Comparison of ENCODE assay signal across 27 cellular contexts in the genomic region with DNA sequence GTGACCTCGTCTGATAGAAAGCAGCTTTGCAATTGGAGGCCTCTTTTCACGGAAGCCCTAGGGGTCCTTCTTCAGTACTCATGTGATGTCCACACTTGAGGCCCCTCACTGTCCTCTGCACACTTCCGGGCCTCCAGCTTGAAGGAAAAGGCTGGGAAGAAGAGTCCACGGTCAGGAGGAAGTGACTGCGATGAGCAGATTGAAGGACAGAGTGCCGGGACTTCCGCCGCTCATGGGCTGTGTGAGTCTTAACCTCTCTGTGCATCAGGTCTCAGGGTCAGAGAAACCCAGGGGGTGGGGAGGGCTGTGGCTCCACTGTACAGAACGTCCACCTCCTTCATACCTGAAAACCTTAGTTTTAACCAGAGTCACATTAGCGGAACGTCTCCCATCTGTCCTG.
"Had no signal": no experiment of that assay in that cellular context is flagged by ENCODE, and none has a peak within 500 bp of the region (broad histone marks: within the 10 kb centered on the region; RNA-seq: fewer than 3 reads in every experiment).

No MANE protein-coding gene starts in this region.

- H3K27me3 ChIP-seq: colonic mucosa, gastroesophageal sphincter, heart left ventricle, hepatocyte had no signal

- FAIRE-seq: endometrium, frontal cortex, kidney had no signal

- H3K4me2 ChIP-seq: hepatocyte had no signal

- DNase-seq: colonic mucosa; cortex of kidney; effector CD8-positive, alpha-beta T cell; effector memory CD8-positive, alpha-beta T cell; endodermal cell; erythroblast; esophagus squamous epithelium; foreskin fibroblast; hypothalamus; immature natural killer cell; islet precursor cell; kidney; kidney glomerular epithelial cell; left colon; left ventricle myocardium superior; lower lobe of right lung; mesenchymal stem cell; naive B cell had no signal

- ATAC-seq: effector memory CD8-positive, alpha-beta T cell; esophagus mucosa; gastroesophageal sphincter; heart left ventricle; left colon; left lobe of liver; left ventricle myocardium superior; lower lobe of right lung; mucosa of descending colon had no signal

- H3K9me3 ChIP-seq: colonic mucosa, esophagus squamous epithelium, gastroesophageal sphincter, heart left ventricle, lower lobe of right lung, mucosa of descending colon had no signal

- H2AFZ ChIP-seq: hepatocyte had no signal

- H3K36me3 ChIP-seq: colonic mucosa, esophagus squamous epithelium, gastroesophageal sphincter, heart left ventricle, lower lobe of right lung had no signal

- H3K79me2 ChIP-seq: hepatocyte had no signal

- H3K27ac ChIP-seq: colonic mucosa, epithelial cell of prostate, esophagus squamous epithelium, gastroesophageal sphincter, heart left ventricle, hepatocyte, lower lobe of right lung had no signal

- H3K4me1 ChIP-seq: colonic mucosa, esophagus squamous epithelium, gastroesophageal sphincter, heart left ventricle, lower lobe of right lung had no signal

- H3K4me3 ChIP-seq: colonic mucosa, esophagus squamous epithelium, gastroesophageal sphincter, heart left ventricle, hepatocyte, lower lobe of right lung, mucosa of descending colon had no signal
